18 cellular contexts compared by ENCODE assay signal in genomic region chrX:130725519-130725918, GRCh38.
DNase-seq lines count a peak whose midpoint lies in the region; ATAC-seq, FAIRE-seq and TF ChIP-seq lines count a peak whose summit lies in the region.
"Had no signal": no experiment of that assay in that cellular context is flagged by ENCODE, and none has a peak within 500 bp of the region (broad histone marks: within the 10 kb centered on the region; RNA-seq: fewer than 3 reads in every experiment).

No MANE protein-coding gene starts in this region.

- H3K4me3 ChIP-seq in fibroblast of the aortic adventitia (ENCODE audit: low read depth, low read length), result no peak overlapping the region
- H3K4me3 ChIP-seq in pancreas, result no peak overlapping the region
- H3K4me3 ChIP-seq in HAP-1, result no peak overlapping the region
- H3K4me3 ChIP-seq: GM12878, K562 had no signal

- H3K9me3 ChIP-seq in pancreas, result no peaks in the 10 kb centered on the region
- peaks cover 8% of the 10 kb centered on the region for H3K9me3 ChIP-seq in HAP-1

- intact Hi-C loops in pancreas (cut with DNase I), result no loop called here

- in situ Hi-C loops in HAP-1 (cut with MboI; ENCODE audit: low sequenced_read_pairs), result no loop called here

- H3K27me3 ChIP-seq in pancreas (no peaks in the 10 kb centered on the region), HAP-1 (ENCODE audit: low read depth) (no peaks in the 10 kb centered on the region)

- ATAC-seq in pancreas, result peak in 3 of 4 donors; percentile 29 to 64 (median 32)
- ATAC-seq: GM12878, K562 had no signal

- H3K27ac ChIP-seq in VCaP (no peak overlapping the region; the same call in 1 of the 2 replicates), pancreas (no peak overlapping the region)

- WGBS in pancreas, 2 donors, result 40 to 49% methylated on average over 1 of the region's 1 CpG

- H3K4me1 ChIP-seq in pancreas, result no peaks in the 10 kb centered on the region
- H3K4me1 ChIP-seq in HAP-1, result no peaks in the 10 kb centered on the region

- no peak for FAIRE-seq in pancreas (lab: Jason Lieb, UNC)
- no peak for FAIRE-seq in GM19239 (lab: Jason Lieb, UNC)
- FAIRE-seq: GM12878, GM18507, H1, K562 had no signal

- peak; percentile 24 for TF ChIP-seq CTCF in VCaP (conservative IDR thresholded peaks at IDR 0.05)
- TF ChIP-seq CTCF in fibroblast of the aortic adventitia (IDR thresholded peaks at IDR 0.05; ENCODE audit: insufficient read depth, low read length), result no peak
- no peak for TF ChIP-seq CTCF in pancreas (IDR thresholded peaks at IDR 0.05)

- DNase-seq in HT1080 (ENCODE audit: low read depth), result peak; percentile 38
- peak; percentile 6 for DNase-seq in fibroblast of the aortic adventitia (ENCODE audit: low read depth)
- DNase-seq in pancreas, result no peak
- no peak for DNase-seq in HAP-1 (ENCODE audit: low spot score in 2 of 2)
- DNase-seq in GM19239 (ENCODE audit: insufficient read length, low spot score), result no peak
- DNase-seq in NCI-H2171 treated with DMSO at 0.1 percent for 48 hours (lab: John Stamatoyannopoulos, UW), result no peak
- DNase-seq: ACHN; C1 segment of cervical spinal cord; Calu3; CD4-positive, alpha-beta T cell; DMS 273 treated with DMSO at 0.1 percent for 48 hours; HCEC 1CT; HFFc6 had no signal

- H3K36me3 ChIP-seq in pancreas, result no peaks in the 10 kb centered on the region
- no peaks in the 10 kb centered on the region for H3K36me3 ChIP-seq in HAP-1 (replicated peaks)

Comparison
In these comparisons a context has a peak if more than half of its experiments do, and no peak if none do; other contexts are left out.
1. DNase-seq: peak in HT1080 (single experiment) and fibroblast of the aortic adventitia (single experiment); none in pancreas (0 of 6), HAP-1 (0 of 2), GM19239 (single experiment) and NCI-H2171 treated with DMSO at 0.1 percent for 48 hours (single experiment).